In genomic region chr4:83013931-83014330, GRCh38 we compare ENCODE assay signal across 1 cellular context.
TF ChIP-seq lines count a peak whose summit lies in the region.

No MANE protein-coding gene starts in this region.

TF ChIP-seq in GM23338, 12 proteins besides CTCF, POLR2A, EP300 and RAD21 (continued from another document):
- TF ChIP-seq ZNF462 (CRISPR knock-in tag; IDR thresholded peaks at IDR 0.05) (no peak), ZNF114 (CRISPR knock-in tag; IDR thresholded peaks at IDR 0.05) (no peak), STAT1 (IDR thresholded peaks at IDR 0.05; ENCODE audit: unreplicated experiment) (no peak)
TF ChIP-seq in GM23338: peak in this region for 0.
